In genomic region chr16:668519-669171, GRCh38 we compare ENCODE assay signal across 6 cellular contexts. TPM values are rescaled to one million over a fixed set of nuclear protein-coding genes. Genes with fewer than 3 reads are reported as not detected.
A peak's percentile ranks its signal among the peaks of the same experiment; 100 is the strongest.
DNase-seq lines count a peak whose midpoint lies in the region; ATAC-seq and TF ChIP-seq lines count a peak whose summit lies in the region.

No MANE protein-coding gene starts in this region.

- in situ Hi-C loops in brain microvascular endothelial cell (cut with HindIII; ENCODE audit: low pct_ligation_motif_present, low sequenced_read_pairs): no loop called here

- DNase-seq in brain microvascular endothelial cell: no peak

- TF ChIP-seq CTCF in brain microvascular endothelial cell (IDR thresholded peaks at IDR 0.05; ENCODE audit: low read depth, low read length, missing control alignments) (no peak), neural cell (IDR thresholded peaks at IDR 0.05; ENCODE audit: poor library complexity, severe bottlenecking) (no peak)

- H3K36me3 ChIP-seq in brain microvascular endothelial cell (replicated peaks): peaks cover 42% of the 10 kb centered on the region
- no peaks in the 10 kb centered on the region for H3K36me3 ChIP-seq in neural cell (ENCODE audit: insufficient read depth, low read length)

- peak overlapping the region; percentile 85 for H3K4me3 ChIP-seq in brain microvascular endothelial cell (ENCODE audit: low read depth, low read length)
- H3K4me3 ChIP-seq in neural cell (ENCODE audit: low read length): peak overlapping the region; percentile 98

- no peaks in the 10 kb centered on the region for H3K27me3 ChIP-seq in brain microvascular endothelial cell (replicated peaks)
- no peaks in the 10 kb centered on the region for H3K27me3 ChIP-seq in neural cell (ENCODE audit: insufficient read depth, low read depth, low read length)

- peak overlapping the region; percentile 65 for H3K4me2 ChIP-seq in neural cell (ENCODE audit: low read length)

- H3F3A ChIP-seq in neural cell (ENCODE audit: insufficient read depth, low read length, poor library complexity, severe bottlenecking): no peaks in the 10 kb centered on the region

- H3K79me2 ChIP-seq in neural cell (replicated peaks; ENCODE audit: insufficient read depth, low read length): peaks cover 9% of the 10 kb centered on the region

- peak overlapping the region; percentile 83 for H3K9ac ChIP-seq in neural cell (ENCODE audit: low read length)

- no peaks in the 10 kb centered on the region for H3K9me2 ChIP-seq in neural cell (ENCODE audit: insufficient read depth, low read length)

- H3K27ac ChIP-seq in brain microvascular endothelial cell: peak overlapping the region; percentile 44
- H3K27ac ChIP-seq in neural cell (ENCODE audit: low read length): peak overlapping the region; percentile 24

- ATAC-seq in HG03565 (IDR thresholded peaks at IDR 0.05; ENCODE audit: unreplicated experiment) (peak; percentile 12), GM21390 (IDR thresholded peaks at IDR 0.05; ENCODE audit: unreplicated experiment) (no peak), GM21423 (IDR thresholded peaks at IDR 0.05; ENCODE audit: unreplicated experiment) (no peak), GM18519 (IDR thresholded peaks at IDR 0.05; ENCODE audit: low FRiP score, unreplicated experiment) (no peak)

- TF ChIP-seq RAD21 in neural cell (conservative IDR thresholded peaks at IDR 0.05): no peak

- H3K9me3 ChIP-seq in neural cell (ENCODE audit: low read length): no peaks in the 10 kb centered on the region

- H4K20me1 ChIP-seq in neural cell (ENCODE audit: insufficient read depth): no peaks in the 10 kb centered on the region

- no peak for TF ChIP-seq EP300 in neural cell (conservative IDR thresholded peaks at IDR 0.05; ENCODE audit: poor library complexity, severe bottlenecking)

- no peak overlapping the region for H2AFZ ChIP-seq in neural cell (ENCODE audit: low read depth, low read length)

TF ChIP-seq in neural cell, 6 proteins besides CTCF, POLR2A, EP300 and RAD21:
- TF ChIP-seq MXI1 (conservative IDR thresholded peaks at IDR 0.05; ENCODE audit: poor library complexity, severe bottlenecking) (no peak), EZH2 (IDR thresholded peaks at IDR 0.05; ENCODE audit: borderline replicate concordance, insufficient read depth, low read length, poor library complexity, severe bottlenecking) (no peak), POLR2AphosphoS5 (IDR thresholded peaks at IDR 0.05) (no peak), REST (IDR thresholded peaks at IDR 0.05; ENCODE audit: borderline replicate concordance) (no peak), TAF1 (IDR thresholded peaks at IDR 0.05; ENCODE audit: low read depth) (no peak), SMC3 (conservative IDR thresholded peaks at IDR 0.05; ENCODE audit: poor library complexity) (no peak)
TF ChIP-seq in neural cell: peak in this region for 0.

RNA-seq across cellular contexts. Expression of gene RHOT2, which starts 0.7 kb away (rescaled TPM):
- polyA plus RNA-seq in neural cell: 132 and 192 TPM in 2 replicates
- polyA minus RNA-seq in neural cell: 42.5 and 55.3 TPM in 2 replicates

RNA-seq across cellular contexts. Expression of gene RHBDL1, which starts 6.8 kb away (rescaled TPM):
- 7.2 and 10.8 TPM in 2 replicates for polyA plus RNA-seq in neural cell
- 0.97 and 1.3 TPM in 2 replicates for polyA minus RNA-seq in neural cell

RNA-seq across cellular contexts. Expression of gene STUB1, which starts 11.6 kb away (rescaled TPM):
- polyA plus RNA-seq in neural cell: 120 and 151 TPM in 2 replicates
- 60.4 and 67.1 TPM in 2 replicates for polyA minus RNA-seq in neural cell

RNA-seq across cellular contexts. Expression of gene JMJD8, which starts 15.5 kb away (rescaled TPM):
- 44.7 and 51.6 TPM in 2 replicates for polyA plus RNA-seq in neural cell
- 19.4 and 23.6 TPM in 2 replicates for polyA minus RNA-seq in neural cell

RNA-seq across cellular contexts. Expression of gene WDR90, which starts 19.5 kb away (rescaled TPM):
- 30.0 and 32.1 TPM in 2 replicates for polyA plus RNA-seq in neural cell
- polyA minus RNA-seq in neural cell: 11.0 and 12.6 TPM in 2 replicates
